1 cellular context compared by ENCODE assay signal in the genomic region with DNA sequence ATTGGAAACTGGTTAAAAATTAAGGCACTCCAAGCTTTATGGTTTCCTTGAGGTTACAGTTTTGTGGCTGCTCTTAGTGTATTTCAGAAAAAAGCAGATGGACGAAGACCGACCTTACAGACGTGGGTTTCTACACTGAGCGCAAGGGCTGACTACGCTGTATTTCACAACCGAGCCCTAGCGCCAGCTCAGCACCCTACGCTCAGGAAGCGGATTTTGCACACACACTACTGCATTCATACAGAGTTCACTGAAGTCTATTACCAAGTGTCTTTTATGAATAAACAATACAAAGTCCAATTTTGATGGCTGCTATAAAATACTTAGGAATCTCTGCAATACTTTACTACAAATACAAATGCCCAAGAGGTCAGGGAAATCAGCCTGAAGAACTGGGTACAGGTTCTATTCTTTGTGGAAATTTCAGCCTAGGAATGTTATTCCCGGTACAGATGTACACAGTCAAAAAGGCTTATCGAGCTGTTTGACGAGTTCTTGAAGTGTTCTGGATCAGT.
TF ChIP-seq lines count a peak whose summit lies in the region.

No MANE protein-coding gene starts in this region.

TF ChIP-seq in K562, 482 proteins besides CTCF, POLR2A, EP300 and RAD21:
- TF ChIP-seq MCM5 (IDR thresholded peaks at IDR 0.05; ENCODE audit: low read depth) (no peak), UBTF (IDR thresholded peaks at IDR 0.05; ENCODE audit: borderline replicate concordance in 1 of 2, low read depth in 2 of 2, low read length in 2 of 2) (no peak), MAFF (IDR thresholded peaks at IDR 0.05; ENCODE audit: low read length) (no peak), NKRF (IDR thresholded peaks at IDR 0.05; ENCODE audit: borderline replicate concordance) (no peak), SIRT6 (IDR thresholded peaks at IDR 0.05; ENCODE audit: low read depth, low read length) (no peak), ASH1L (IDR thresholded peaks at IDR 0.05; ENCODE audit: borderline replicate concordance, low read depth, partially characterized antibody) (no peak), RB1 (IDR thresholded peaks at IDR 0.05; ENCODE audit: low read depth) (no peak), MTF1 (CRISPR knock-in tag; IDR thresholded peaks at IDR 0.05; ENCODE audit: borderline replicate concordance) (no peak)
- TF ChIP-seq, protein P1, sequence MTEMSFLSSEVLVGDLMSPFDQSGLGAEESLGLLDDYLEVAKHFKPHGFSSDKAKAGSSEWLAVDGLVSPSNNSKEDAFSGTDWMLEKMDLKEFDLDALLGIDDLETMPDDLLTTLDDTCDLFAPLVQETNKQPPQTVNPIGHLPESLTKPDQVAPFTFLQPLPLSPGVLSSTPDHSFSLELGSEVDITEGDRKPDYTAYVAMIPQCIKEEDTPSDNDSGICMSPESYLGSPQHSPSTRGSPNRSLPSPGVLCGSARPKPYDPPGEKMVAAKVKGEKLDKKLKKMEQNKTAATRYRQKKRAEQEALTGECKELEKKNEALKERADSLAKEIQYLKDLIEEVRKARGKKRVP (CRISPR knock-in tag; IDR thresholded peaks at IDR 0.05) = no peak
